In the genomic region with DNA sequence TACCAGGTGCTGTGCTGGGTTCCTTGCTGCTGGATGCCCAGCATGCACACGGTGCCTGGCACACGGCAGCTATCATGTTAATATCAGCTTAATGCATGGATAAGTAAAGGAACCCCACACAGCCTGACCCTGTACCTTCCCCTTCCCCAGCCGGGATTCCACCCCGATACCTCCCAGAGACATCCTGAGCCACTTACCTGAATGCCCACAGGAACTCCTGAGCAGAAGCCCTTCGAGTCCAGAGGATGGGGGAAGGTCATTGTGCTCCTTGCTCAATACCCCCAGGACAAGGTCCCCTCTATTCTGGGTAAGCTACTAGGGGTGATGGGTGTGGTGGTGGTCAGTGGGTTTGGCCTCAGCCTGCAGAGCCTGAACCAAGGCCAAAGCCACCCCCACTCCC, we compare ENCODE assay signal across 18 cellular contexts. TPM values are rescaled to one million over a fixed set of nuclear protein-coding genes. Genes with fewer than 3 reads are reported as not detected.
"Had no signal": no experiment of that assay in that cellular context is flagged by ENCODE, and none has a peak within 500 bp of the region (broad histone marks: within the 10 kb centered on the region; RNA-seq: fewer than 3 reads in every experiment).

No MANE protein-coding gene starts in this region.

- H3K27me3 Mint-ChIP-seq: central memory CD8-positive, alpha-beta T cell had no signal

- H3K4me3 ChIP-seq: hepatocyte, psoas muscle, thoracic aorta had no signal

- H3K27ac Mint-ChIP-seq: activated B cell treated with CpG ODN at 0.5 μM for 24 hours; activated CD4-positive, alpha-beta T cell treated with anti-CD3 and anti-CD28 coated beads, Interleukin-2, amount 10 ng/mL, durations not matched to agents 7 days and 5 days; dendritic cell treated with granulocyte-macrophage colony-stimulating factor and Interleukin-4, amounts not matched to agents 40 ng/mL and 50 ng/mL, for 4 days; stimulated activated naive CD8-positive, alpha-beta T cell treated with anti-CD3 and anti-CD28 coated beads, Interleukin-15, amount 100 ng/mL, for 72 hours had no signal

- H3K4me1 ChIP-seq: psoas muscle had no signal

- H3K4me3 Mint-ChIP-seq: activated T-cell treated with anti-CD3 and anti-CD28 coated beads, Interleukin-2, amount 50 U/mL, for 4 hours; dendritic cell treated with granulocyte-macrophage colony-stimulating factor and Interleukin-4, amounts not matched to agents 40 ng/mL and 50 ng/mL, for 4 days had no signal

- H2AFZ ChIP-seq: hepatocyte had no signal

- H3K27ac ChIP-seq: hepatocyte, psoas muscle, sigmoid colon, SK-N-MC, thoracic aorta had no signal

- H3K9me3 Mint-ChIP-seq: activated B cell treated with CpG ODN at 0.5 μM for 24 hours; activated CD4-positive, alpha-beta T cell treated with anti-CD3 and anti-CD28 coated beads, Interleukin-2, amount 10 ng/mL, durations not matched to agents 7 days and 5 days; activated T-cell treated with anti-CD3 and anti-CD28 coated beads, Interleukin-2, amount 50 U/mL, for 4 hours; central memory CD8-positive, alpha-beta T cell; dendritic cell treated with granulocyte-macrophage colony-stimulating factor and Interleukin-4, amounts not matched to agents 40 ng/mL and 50 ng/mL, for 4 days; stimulated activated naive CD8-positive, alpha-beta T cell treated with anti-CD3 and anti-CD28 coated beads, Interleukin-15, amount 100 ng/mL, for 72 hours had no signal

- H3K27me3 ChIP-seq: hepatocyte had no signal

- ATAC-seq: activated T-cell treated with anti-CD3 and anti-CD28 coated beads, Interleukin-2, amount 50 U/mL, for 4 hours; psoas muscle; stimulated activated naive CD8-positive, alpha-beta T cell treated with anti-CD3 and anti-CD28 coated beads, Interleukin-15, amount 100 ng/mL, for 72 hours had no signal

- H3K36me3 ChIP-seq: sigmoid colon, thoracic aorta had no signal

- H3K79me2 ChIP-seq: hepatocyte had no signal

- DNase-seq: activated B cell treated with CpG ODN at 0.5 μM for 24 hours; activated CD4-positive, alpha-beta T cell treated with anti-CD3 and anti-CD28 coated beads, Interleukin-2, amount 10 ng/mL, durations not matched to agents 7 days and 5 days; activated gamma-delta T cell treated with Interleukin-2 at 50 U/mL for 16 hours; activated T-cell treated with anti-CD3 and anti-CD28 coated beads, Interleukin-2, amount 50 U/mL, for 4 hours; psoas muscle; sigmoid colon; stimulated activated naive CD8-positive, alpha-beta T cell treated with anti-CD3 and anti-CD28 coated beads, Interleukin-15, amount 100 ng/mL, for 72 hours had no signal

- H3K9me3 ChIP-seq: psoas muscle, sigmoid colon, thoracic aorta had no signal

RNA-seq across cellular contexts. Expression of a gene that starts 1.4 kb away (rescaled TPM):
- total RNA-seq: activated B cell treated with CpG ODN at 0.5 μM for 24 hours, liver, mesenteric fat pad, myocyte, psoas muscle, thoracic aorta, urinary bladder had no signal

RNA-seq across cellular contexts. Expression of a gene that starts 28.5 kb away (rescaled TPM):
- total RNA-seq: activated B cell treated with CpG ODN at 0.5 μM for 24 hours; activated CD4-positive, alpha-beta T cell treated with anti-CD3 and anti-CD28 coated beads, Interleukin-2, amount 10 ng/mL, durations not matched to agents 7 days and 5 days; activated T-cell treated with anti-CD3 and anti-CD28 coated beads, Interleukin-2, amount 50 U/mL, for 4 hours; liver; myocyte; T-helper 1 cell treated with Interleukin-12 subunit alpha and Interleukin-12 subunit beta and Interleukin-4 antibody, amounts not matched to agents 30 ng/mL and 1 ng/mL, for 36 hours; thoracic aorta had no signal

RNA-seq across cellular contexts. Expression of a gene that starts 50.3 kb away (rescaled TPM):
- total RNA-seq: activated CD4-positive, alpha-beta T cell treated with anti-CD3 and anti-CD28 coated beads, Interleukin-2, amount 10 ng/mL, durations not matched to agents 7 days and 5 days; activated T-cell treated with anti-CD3 and anti-CD28 coated beads, Interleukin-2, amount 50 U/mL, for 4 hours; kidney epithelial cell; liver; T-helper 1 cell treated with Interleukin-12 subunit alpha and Interleukin-12 subunit beta and Interleukin-4 antibody, amounts not matched to agents 30 ng/mL and 1 ng/mL, for 36 hours; urinary bladder had no signal

RNA-seq across cellular contexts. Expression of a gene that starts 54.3 kb away (rescaled TPM):
- total RNA-seq: activated B cell treated with CpG ODN at 0.5 μM for 24 hours; activated CD4-positive, alpha-beta T cell treated with anti-CD3 and anti-CD28 coated beads, Interleukin-2, amount 10 ng/mL, durations not matched to agents 7 days and 5 days; kidney epithelial cell; T-helper 1 cell treated with Interleukin-12 subunit alpha and Interleukin-12 subunit beta and Interleukin-4 antibody, amounts not matched to agents 30 ng/mL and 1 ng/mL, for 36 hours had no signal
